ENCODE assay signal across 25 cellular contexts in the genomic region with DNA sequence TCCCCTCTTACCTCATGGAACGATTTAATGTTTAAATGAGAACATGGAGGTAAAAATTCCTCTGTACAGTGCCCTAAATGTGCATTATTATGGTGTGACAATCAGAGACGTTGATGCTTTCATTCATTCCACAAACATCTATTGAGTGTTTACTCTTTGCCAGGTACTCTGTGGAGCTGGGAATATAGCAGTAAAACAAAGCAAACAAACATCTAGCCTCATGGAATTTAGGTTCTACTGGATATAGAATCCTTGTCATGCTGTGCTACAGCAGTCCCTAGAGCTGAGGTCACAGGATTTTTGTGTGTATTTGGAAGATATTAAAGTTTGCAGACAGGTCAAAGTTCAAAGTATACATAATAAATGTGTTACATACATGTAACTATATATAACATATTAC.
"Had no signal": no experiment of that assay in that cellular context is flagged by ENCODE, and none has a peak within 500 bp of the region (broad histone marks: within the 10 kb centered on the region; RNA-seq: fewer than 3 reads in every experiment).

No MANE protein-coding gene starts in this region.

- ATAC-seq: activated CD8-positive, alpha-beta memory T cell treated with anti-CD3 and anti-CD28 coated beads, Interleukin-2, amount 10 ng/mL, durations not matched to agents 7 days and 5 days; Right ventricle myocardium inferior; T-helper 17 cell had no signal

- H3K27me3 Mint-ChIP-seq: activated naive CD8-positive, alpha-beta T cell; activated T-cell treated with anti-CD3 and anti-CD28 coated beads, Interleukin-2, amount 50 U/mL, for 24 hours; T-helper 17 cell had no signal

- H3K4me1 Mint-ChIP-seq: activated CD8-positive, alpha-beta memory T cell treated with anti-CD3 and anti-CD28 coated beads, Interleukin-2, amount 10 ng/mL, durations not matched to agents 7 days and 5 days had no signal

- H3K9me3 Mint-ChIP-seq: activated T-cell treated with anti-CD3 and anti-CD28 coated beads, Interleukin-2, amount 50 U/mL, for 24 hours had no signal

- H3K4me3 Mint-ChIP-seq: activated CD8-positive, alpha-beta memory T cell treated with anti-CD3 and anti-CD28 coated beads, Interleukin-2, amount 10 ng/mL, durations not matched to agents 7 days and 5 days; activated naive CD8-positive, alpha-beta T cell; activated T-cell treated with anti-CD3 and anti-CD28 coated beads, Interleukin-2, amount 50 U/mL, for 24 hours; activated T-helper 1 cell treated with anti-CD3 and anti-CD28 coated beads, Interleukin-12 subunit alpha, Interleukin-12 subunit beta, Interleukin-2, Interleukin-4 antibody, amounts not matched to agents 30 ng/mL and 10 ng/mL and 1 ng/mL, durations not matched to agents 14 hours and 24 hours and 36 hours; T-helper 17 cell; WTC11 had no signal

- H3K27ac Mint-ChIP-seq: activated CD8-positive, alpha-beta memory T cell treated with anti-CD3 and anti-CD28 coated beads, Interleukin-2, amount 10 ng/mL, durations not matched to agents 7 days and 5 days; activated naive CD8-positive, alpha-beta T cell; activated T-cell treated with anti-CD3 and anti-CD28 coated beads, Interleukin-2, amount 50 U/mL, for 24 hours; activated T-helper 1 cell treated with anti-CD3 and anti-CD28 coated beads, Interleukin-12 subunit alpha, Interleukin-12 subunit beta, Interleukin-2, Interleukin-4 antibody, amounts not matched to agents 30 ng/mL and 10 ng/mL and 1 ng/mL, durations not matched to agents 14 hours and 24 hours and 36 hours; T-helper 17 cell; WTC11 had no signal

- H3K36me3 Mint-ChIP-seq: activated CD8-positive, alpha-beta memory T cell treated with anti-CD3 and anti-CD28 coated beads, Interleukin-2, amount 10 ng/mL, durations not matched to agents 7 days and 5 days; WTC11 had no signal

- DNase-seq: activated CD4-positive, alpha-beta T cell treated with anti-CD3 and anti-CD28 coated beads for 48 hours; activated CD4-positive, alpha-beta T cell treated with anti-CD3 and anti-CD28 coated beads, Interleukin-2, amount 50 U/mL, for 48 hours; activated CD4-positive, CD25-positive, alpha-beta regulatory T cell treated with anti-CD3 and anti-CD28 coated beads, Interleukin-2, amount 50 U/mL, for 72 hours; activated CD8-positive, alpha-beta memory T cell treated with anti-CD3 and anti-CD28 coated beads, Interleukin-2, amount 10 ng/mL, durations not matched to agents 7 days and 5 days; activated effector memory CD4-positive, alpha-beta T cell treated with Interleukin-2 at 50 U/mL for 16 hours; activated naive CD4-positive, alpha-beta T cell; activated T-cell treated with anti-CD3 and anti-CD28 coated beads, Interleukin-2, amount 50 U/mL, for 24 hours; cerebellar nuclear complex; Karpas-422; MM.1S; NCI-H1105; NCI-H1436; NCI-H187 treated with DMSO at 0.1 percent for 48 hours; NCI-H2107; NCI-H2171 treated with DMSO at 0.1 percent for 48 hours; NCI-H226; NCI-H526 treated with DMSO at 0.1 percent for 48 hours; NCI-H82; RPMI8226; T-helper 17 cell; T-helper 9 cell had no signal
